In the genomic region with DNA sequence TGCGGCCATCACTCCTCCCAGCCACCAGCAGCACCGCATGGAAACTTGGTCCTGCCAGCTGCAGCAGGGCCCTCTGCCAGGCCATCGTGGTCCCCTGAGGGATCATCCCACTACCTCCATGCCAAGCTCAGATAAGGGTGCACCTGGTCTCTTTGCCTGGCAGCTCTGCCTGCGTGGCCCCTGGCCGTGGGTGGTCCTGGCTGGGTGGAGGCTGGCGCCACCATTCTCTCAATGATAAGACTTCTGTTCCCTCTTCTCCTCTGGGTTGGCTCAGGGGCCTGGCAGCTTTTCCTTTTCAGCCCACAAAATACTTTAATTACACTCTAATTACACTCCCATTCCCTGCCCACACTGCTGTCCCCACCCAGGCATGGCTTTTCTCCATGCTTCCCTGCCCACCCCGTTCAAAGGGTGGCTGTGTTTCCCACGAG, we compare ENCODE assay signal across 14 cellular contexts.
"Had no signal": no experiment of that assay in that cellular context is flagged by ENCODE, and none has a peak within 500 bp of the region (broad histone marks: within the 10 kb centered on the region; RNA-seq: fewer than 3 reads in every experiment).

No MANE protein-coding gene starts in this region.

- H3K27me3 ChIP-seq: adrenal gland, gastrocnemius medialis, heart right ventricle, stomach had no signal

- H3K9me3 ChIP-seq: adrenal gland, gastrocnemius medialis, heart right ventricle, stomach had no signal

- H3K36me3 ChIP-seq: adrenal gland, gastrocnemius medialis, heart right ventricle, stomach had no signal

- H3K27ac ChIP-seq: adrenal gland, epithelial cell of prostate, gastrocnemius medialis, heart right ventricle, parathyroid adenoma, stomach had no signal

- H3K4me3 ChIP-seq: adrenal gland, gastrocnemius medialis, heart right ventricle, stomach had no signal

- ATAC-seq: activated T-helper 17 cell treated with anti-CD3 and anti-CD28 coated beads, Interleukin-2, amount 50 U/mL, for 72 hours; effector memory CD8-positive, alpha-beta T cell; gastrocnemius medialis; heart right ventricle; WTC11 had no signal

- H3K79me2 ChIP-seq: parathyroid adenoma had no signal

- H2AFZ ChIP-seq: parathyroid adenoma had no signal

- DNase-seq: activated CD4-positive, alpha-beta T cell treated with anti-CD3 and anti-CD28 coated beads for 48 hours; activated naive CD4-positive, alpha-beta T cell treated with anti-CD3 and anti-CD28 coated beads, Interleukin-2, amount 50 U/mL, for 16 hours; adrenal gland; cortex of kidney; effector memory CD8-positive, alpha-beta T cell; gastrocnemius medialis; heart right ventricle; retina; small intestine; stomach had no signal

- H3K9ac ChIP-seq: parathyroid adenoma had no signal

- H3K4me1 ChIP-seq: gastrocnemius medialis had no signal
